Comparison of ENCODE assay signal across 1 cellular context in the genomic region with DNA sequence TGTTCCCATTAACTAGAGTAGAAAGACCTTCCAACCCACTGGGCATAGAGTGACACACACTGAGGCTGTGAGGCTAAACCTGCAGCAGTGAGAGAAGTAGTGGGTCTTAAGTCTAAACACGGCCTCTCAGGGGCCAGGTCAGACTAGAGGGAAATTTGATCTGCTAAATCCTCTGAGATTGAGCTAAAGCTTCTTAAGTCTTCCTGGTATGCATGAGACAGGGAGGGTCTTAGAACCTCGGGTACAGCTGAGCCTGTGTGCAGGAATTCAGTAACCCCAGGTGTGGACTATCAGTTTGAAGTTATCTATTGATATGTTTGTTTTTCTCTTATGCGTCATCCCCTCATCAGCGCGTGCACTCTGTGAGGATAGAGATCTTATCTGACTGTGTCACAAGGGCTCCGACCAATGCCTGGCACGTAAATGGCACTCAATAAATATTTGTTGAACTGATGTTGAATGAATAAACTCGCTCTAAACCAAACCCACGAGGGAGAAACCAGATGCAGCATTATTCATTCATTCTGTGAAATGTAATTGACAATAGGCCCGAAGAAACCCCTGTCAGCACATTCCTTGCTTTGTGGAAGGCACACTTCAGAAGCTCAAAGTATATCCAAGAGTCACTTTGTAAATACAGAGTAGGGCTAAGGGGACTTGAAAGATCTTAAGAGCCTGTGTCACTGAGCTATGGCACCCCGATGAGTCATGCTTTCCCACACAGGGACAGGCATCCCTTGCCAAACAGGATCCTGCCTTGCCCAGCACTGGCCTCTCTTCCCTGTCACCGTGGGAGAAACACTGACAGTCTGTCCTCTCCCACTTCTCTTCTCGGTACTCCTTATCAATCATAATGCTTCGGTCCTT.
TF ChIP-seq lines count a peak whose summit lies in the region.

No MANE protein-coding gene starts in this region.

TF ChIP-seq in HepG2, 621 proteins besides CTCF, POLR2A, EP300 and RAD21 (continued from another document and continues in another):
- TF ChIP-seq, protein P1, sequence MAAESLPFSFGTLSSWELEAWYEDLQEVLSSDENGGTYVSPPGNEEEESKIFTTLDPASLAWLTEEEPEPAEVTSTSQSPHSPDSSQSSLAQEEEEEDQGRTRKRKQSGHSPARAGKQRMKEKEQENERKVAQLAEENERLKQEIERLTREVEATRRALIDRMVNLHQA (CRISPR knock-in tag; IDR thresholded peaks at IDR 0.05) = no peak
- TF ChIP-seq ZNF207 (IDR thresholded peaks at IDR 0.05; ENCODE audit: borderline replicate concordance) (no peak), BRCA1 (CRISPR knock-in tag; IDR thresholded peaks at IDR 0.05) (no peak), SALL2 (CRISPR knock-in tag; IDR thresholded peaks at IDR 0.05) (no peak; the same call in 1 of the 2 replicates), ZNF121 (CRISPR knock-in tag; IDR thresholded peaks at IDR 0.05) (no peak), SMC3 (IDR thresholded peaks at IDR 0.05; ENCODE audit: low read length) (no peak), ZNF331 (CRISPR knock-in tag; IDR thresholded peaks at IDR 0.05) (no peak), RBM39 (IDR thresholded peaks at IDR 0.05; ENCODE audit: low read depth, low read length, poor library complexity, severe bottlenecking) (no peak), RFXAP (CRISPR knock-in tag; IDR thresholded peaks at IDR 0.05; ENCODE audit: borderline replicate concordance) (no peak), HMGA1 (CRISPR knock-in tag; conservative IDR thresholded peaks at IDR 0.05) (no peak), FOXP1 (IDR thresholded peaks at IDR 0.05) (no peak), FOXP1 (CRISPR knock-in tag; IDR thresholded peaks at IDR 0.05) (peak; percentile 81), ZNF430 (CRISPR knock-in tag; IDR thresholded peaks at IDR 0.05) (no peak), ZNF790 (CRISPR knock-in tag; IDR thresholded peaks at IDR 0.05; ENCODE audit: borderline replicate concordance) (no peak), U2AF1 (optimal IDR thresholded peaks at IDR 0.05; ENCODE audit: low read depth, low read length) (no peak), GATA4 (IDR thresholded peaks at IDR 0.05; ENCODE audit: borderline replicate concordance, low read depth) (peak; percentile 77; the same call in 1 of the 2 replicates), HNRNPK (IDR thresholded peaks at IDR 0.05; ENCODE audit: low read depth, low read length, poor library complexity, severe bottlenecking) (no peak), HOXA3 (CRISPR knock-in tag; IDR thresholded peaks at IDR 0.05) (peak; percentile 63; the same call in 1 of the 2 replicates), KDM3A (CRISPR knock-in tag; IDR thresholded peaks at IDR 0.05; ENCODE audit: low read depth) (no peak), YEATS4 (CRISPR knock-in tag; IDR thresholded peaks at IDR 0.05; ENCODE audit: borderline replicate concordance) (no peak), ZBTB38 (CRISPR knock-in tag; IDR thresholded peaks at IDR 0.05) (no peak), AKAP8 (CRISPR knock-in tag; IDR thresholded peaks at IDR 0.05) (0 out of 2 replicates have a peak, but pooled peaks have one; percentile 50), ZNF501 (CRISPR knock-in tag; IDR thresholded peaks at IDR 0.05) (no peak), KDM4B (CRISPR knock-in tag; IDR thresholded peaks at IDR 0.05) (0 out of 2 replicates have a peak, but pooled peaks have one; percentile 30), TEAD3 (CRISPR knock-in tag; optimal IDR thresholded peaks at IDR 0.05; ENCODE audit: borderline replicate concordance) (peak; percentile 74), ZNF292 (CRISPR knock-in tag; IDR thresholded peaks at IDR 0.05; ENCODE audit: borderline replicate concordance, low read depth) (no peak), ZNF484 (CRISPR knock-in tag; IDR thresholded peaks at IDR 0.05; ENCODE audit: borderline replicate concordance, low read depth) (no peak), ZBTB1 (CRISPR knock-in tag; IDR thresholded peaks at IDR 0.05; ENCODE audit: borderline replicate concordance) (no peak), ZNF383 (CRISPR knock-in tag; IDR thresholded peaks at IDR 0.05; ENCODE audit: borderline replicate concordance) (peak; percentile 22; the same call in 1 of the 2 replicates), GLI4 (CRISPR knock-in tag; IDR thresholded peaks at IDR 0.05; ENCODE audit: borderline replicate concordance) (0 out of 2 replicates have a peak, but pooled peaks have one; percentile 27), MIXL1 (CRISPR knock-in tag; IDR thresholded peaks at IDR 0.05) (0 out of 2 replicates have a peak, but pooled peaks have one; percentile 29), ZNF160 (CRISPR knock-in tag; IDR thresholded peaks at IDR 0.05) (no peak), TP53 (CRISPR knock-in tag; conservative IDR thresholded peaks at IDR 0.05) (no peak), ZNF24 (IDR thresholded peaks at IDR 0.05) (0 out of 2 replicates have a peak, but pooled peaks have one; percentile 38), ZNF564 (CRISPR knock-in tag; IDR thresholded peaks at IDR 0.05) (no peak), TBX2 (CRISPR knock-in tag; IDR thresholded peaks at IDR 0.05; ENCODE audit: borderline replicate concordance) (peak; percentile 82), ZNF256 (CRISPR knock-in tag; conservative IDR thresholded peaks at IDR 0.05) (no peak), SYNCRIP (IDR thresholded peaks at IDR 0.05; ENCODE audit: insufficient read depth, low read depth, low read length) (no peak), REL (CRISPR knock-in tag; conservative IDR thresholded peaks at IDR 0.05) (no peak), GTF2F1 (IDR thresholded peaks at IDR 0.05; ENCODE audit: low read length) (no peak), ZNF232 (CRISPR knock-in tag; IDR thresholded peaks at IDR 0.05; ENCODE audit: borderline replicate concordance) (no peak), IRX3 (CRISPR knock-in tag; IDR thresholded peaks at IDR 0.05; ENCODE audit: borderline replicate concordance, low read depth) (no peak), POLR2G (IDR thresholded peaks at IDR 0.05; ENCODE audit: low read depth, low read length) (no peak), HDAC1 (CRISPR knock-in tag; IDR thresholded peaks at IDR 0.05) (peak; percentile 72; the same call in 1 of the 2 replicates), FOXC1 (CRISPR knock-in tag; IDR thresholded peaks at IDR 0.05; ENCODE audit: borderline replicate concordance) (0 out of 2 replicates have a peak, but pooled peaks have one; percentile 62), HDAC2 (CRISPR knock-in tag; IDR thresholded peaks at IDR 0.05) (peak; percentile 77), ZNF547 (CRISPR knock-in tag; IDR thresholded peaks at IDR 0.05) (peak; percentile 62; the same call in 1 of the 2 replicates), MED1 (CRISPR knock-in tag; IDR thresholded peaks at IDR 0.05) (no peak; the same call in 1 of the 2 replicates), SETDB1 (CRISPR knock-in tag; IDR thresholded peaks at IDR 0.05; ENCODE audit: borderline replicate concordance) (no peak), POGZ (CRISPR knock-in tag; IDR thresholded peaks at IDR 0.05) (no peak)
- TF ChIP-seq, protein P2, sequence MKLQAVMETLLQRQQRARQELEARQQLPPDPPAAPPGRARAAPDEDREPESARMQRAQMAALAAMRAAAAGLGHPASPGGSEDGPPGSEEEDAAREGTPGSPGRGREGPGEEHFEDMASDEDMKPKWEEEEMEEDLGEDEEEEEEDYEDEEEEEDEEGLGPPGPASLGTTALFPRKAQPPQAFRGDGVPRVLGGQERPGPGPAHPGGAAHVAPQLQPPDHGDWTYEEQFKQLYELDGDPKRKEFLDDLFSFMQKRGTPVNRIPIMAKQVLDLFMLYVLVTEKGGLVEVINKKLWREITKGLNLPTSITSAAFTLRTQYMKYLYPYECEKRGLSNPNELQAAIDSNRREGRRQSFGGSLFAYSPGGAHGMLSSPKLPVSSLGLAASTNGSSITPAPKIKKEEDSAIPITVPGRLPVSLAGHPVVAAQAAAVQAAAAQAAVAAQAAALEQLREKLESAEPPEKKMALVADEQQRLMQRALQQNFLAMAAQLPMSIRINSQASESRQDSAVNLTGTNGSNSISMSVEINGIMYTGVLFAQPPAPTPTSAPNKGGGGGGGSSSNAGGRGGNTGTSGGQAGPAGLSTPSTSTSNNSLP (IDR thresholded peaks at IDR 0.05; ENCODE audit: low read depth, low read length) = peak; percentile 93
- TF ChIP-seq, protein P3, sequence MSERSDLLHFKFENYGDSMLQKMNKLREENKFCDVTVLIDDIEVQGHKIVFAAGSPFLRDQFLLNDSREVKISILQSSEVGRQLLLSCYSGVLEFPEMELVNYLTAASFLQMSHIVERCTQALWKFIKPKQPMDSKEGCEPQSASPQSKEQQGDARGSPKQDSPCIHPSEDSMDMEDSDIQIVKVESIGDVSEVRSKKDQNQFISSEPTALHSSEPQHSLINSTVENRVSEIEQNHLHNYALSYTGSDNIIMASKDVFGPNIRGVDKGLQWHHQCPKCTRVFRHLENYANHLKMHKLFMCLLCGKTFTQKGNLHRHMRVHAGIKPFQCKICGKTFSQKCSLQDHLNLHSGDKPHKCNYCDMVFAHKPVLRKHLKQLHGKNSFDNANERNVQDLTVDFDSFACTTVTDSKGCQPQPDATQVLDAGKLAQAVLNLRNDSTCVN (CRISPR knock-in tag; IDR thresholded peaks at IDR 0.05; ENCODE audit: borderline replicate concordance) = no peak
- TF ChIP-seq, protein P4, sequence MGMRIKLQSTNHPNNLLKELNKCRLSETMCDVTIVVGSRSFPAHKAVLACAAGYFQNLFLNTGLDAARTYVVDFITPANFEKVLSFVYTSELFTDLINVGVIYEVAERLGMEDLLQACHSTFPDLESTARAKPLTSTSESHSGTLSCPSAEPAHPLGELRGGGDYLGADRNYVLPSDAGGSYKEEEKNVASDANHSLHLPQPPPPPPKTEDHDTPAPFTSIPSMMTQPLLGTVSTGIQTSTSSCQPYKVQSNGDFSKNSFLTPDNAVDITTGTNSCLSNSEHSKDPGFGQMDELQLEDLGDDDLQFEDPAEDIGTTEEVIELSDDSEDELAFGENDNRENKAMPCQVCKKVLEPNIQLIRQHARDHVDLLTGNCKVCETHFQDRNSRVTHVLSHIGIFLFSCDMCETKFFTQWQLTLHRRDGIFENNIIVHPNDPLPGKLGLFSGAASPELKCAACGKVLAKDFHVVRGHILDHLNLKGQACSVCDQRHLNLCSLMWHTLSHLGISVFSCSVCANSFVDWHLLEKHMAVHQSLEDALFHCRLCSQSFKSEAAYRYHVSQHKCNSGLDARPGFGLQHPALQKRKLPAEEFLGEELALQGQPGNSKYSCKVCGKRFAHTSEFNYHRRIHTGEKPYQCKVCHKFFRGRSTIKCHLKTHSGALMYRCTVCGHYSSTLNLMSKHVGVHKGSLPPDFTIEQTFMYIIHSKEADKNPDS (CRISPR knock-in tag; IDR thresholded peaks at IDR 0.05) = 0 out of 2 replicates have a peak, but pooled peaks have one; percentile 42
- TF ChIP-seq, protein P5, sequence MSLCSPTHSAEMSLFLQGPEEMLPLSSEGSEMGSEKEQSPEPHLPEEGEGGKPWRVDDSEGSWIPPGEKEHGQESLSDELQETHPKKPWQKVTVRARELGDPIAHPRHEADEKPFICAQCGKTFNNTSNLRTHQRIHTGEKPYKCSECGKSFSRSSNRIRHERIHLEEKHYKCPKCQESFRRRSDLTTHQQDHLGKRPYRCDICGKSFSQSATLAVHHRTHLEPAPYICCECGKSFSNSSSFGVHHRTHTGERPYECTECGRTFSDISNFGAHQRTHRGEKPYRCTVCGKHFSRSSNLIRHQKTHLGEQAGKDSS (CRISPR knock-in tag; IDR thresholded peaks at IDR 0.05; ENCODE audit: borderline replicate concordance, low read depth) = 0 out of 2 replicates have a peak, but pooled peaks have one; percentile 33
- TF ChIP-seq, protein P6, sequence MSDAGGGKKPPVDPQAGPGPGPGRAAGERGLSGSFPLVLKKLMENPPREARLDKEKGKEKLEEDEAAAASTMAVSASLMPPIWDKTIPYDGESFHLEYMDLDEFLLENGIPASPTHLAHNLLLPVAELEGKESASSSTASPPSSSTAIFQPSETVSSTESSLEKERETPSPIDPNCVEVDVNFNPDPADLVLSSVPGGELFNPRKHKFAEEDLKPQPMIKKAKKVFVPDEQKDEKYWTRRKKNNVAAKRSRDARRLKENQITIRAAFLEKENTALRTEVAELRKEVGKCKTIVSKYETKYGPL (CRISPR knock-in tag; IDR thresholded peaks at IDR 0.05) = no peak
- TF ChIP-seq, protein P7, sequence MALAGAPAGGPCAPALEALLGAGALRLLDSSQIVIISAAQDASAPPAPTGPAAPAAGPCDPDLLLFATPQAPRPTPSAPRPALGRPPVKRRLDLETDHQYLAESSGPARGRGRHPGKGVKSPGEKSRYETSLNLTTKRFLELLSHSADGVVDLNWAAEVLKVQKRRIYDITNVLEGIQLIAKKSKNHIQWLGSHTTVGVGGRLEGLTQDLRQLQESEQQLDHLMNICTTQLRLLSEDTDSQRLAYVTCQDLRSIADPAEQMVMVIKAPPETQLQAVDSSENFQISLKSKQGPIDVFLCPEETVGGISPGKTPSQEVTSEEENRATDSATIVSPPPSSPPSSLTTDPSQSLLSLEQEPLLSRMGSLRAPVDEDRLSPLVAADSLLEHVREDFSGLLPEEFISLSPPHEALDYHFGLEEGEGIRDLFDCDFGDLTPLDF (CRISPR knock-in tag; IDR thresholded peaks at IDR 0.05) = no peak
- TF ChIP-seq, protein P8, sequence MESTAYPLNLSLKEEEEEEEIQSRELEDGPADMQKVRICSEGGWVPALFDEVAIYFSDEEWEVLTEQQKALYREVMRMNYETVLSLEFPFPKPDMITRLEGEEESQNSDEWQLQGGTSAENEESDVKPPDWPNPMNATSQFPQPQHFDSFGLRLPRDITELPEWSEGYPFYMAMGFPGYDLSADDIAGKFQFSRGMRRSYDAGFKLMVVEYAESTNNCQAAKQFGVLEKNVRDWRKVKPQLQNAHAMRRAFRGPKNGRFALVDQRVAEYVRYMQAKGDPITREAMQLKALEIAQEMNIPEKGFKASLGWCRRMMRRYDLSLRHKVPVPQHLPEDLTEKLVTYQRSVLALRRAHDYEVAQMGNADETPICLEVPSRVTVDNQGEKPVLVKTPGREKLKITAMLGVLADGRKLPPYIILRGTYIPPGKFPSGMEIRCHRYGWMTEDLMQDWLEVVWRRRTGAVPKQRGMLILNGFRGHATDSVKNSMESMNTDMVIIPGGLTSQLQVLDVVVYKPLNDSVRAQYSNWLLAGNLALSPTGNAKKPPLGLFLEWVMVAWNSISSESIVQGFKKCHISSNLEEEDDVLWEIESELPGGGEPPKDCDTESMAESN (CRISPR knock-in tag; conservative IDR thresholded peaks at IDR 0.05) = no peak; the same call in 1 of the 2 replicates
- TF ChIP-seq, protein P9, sequence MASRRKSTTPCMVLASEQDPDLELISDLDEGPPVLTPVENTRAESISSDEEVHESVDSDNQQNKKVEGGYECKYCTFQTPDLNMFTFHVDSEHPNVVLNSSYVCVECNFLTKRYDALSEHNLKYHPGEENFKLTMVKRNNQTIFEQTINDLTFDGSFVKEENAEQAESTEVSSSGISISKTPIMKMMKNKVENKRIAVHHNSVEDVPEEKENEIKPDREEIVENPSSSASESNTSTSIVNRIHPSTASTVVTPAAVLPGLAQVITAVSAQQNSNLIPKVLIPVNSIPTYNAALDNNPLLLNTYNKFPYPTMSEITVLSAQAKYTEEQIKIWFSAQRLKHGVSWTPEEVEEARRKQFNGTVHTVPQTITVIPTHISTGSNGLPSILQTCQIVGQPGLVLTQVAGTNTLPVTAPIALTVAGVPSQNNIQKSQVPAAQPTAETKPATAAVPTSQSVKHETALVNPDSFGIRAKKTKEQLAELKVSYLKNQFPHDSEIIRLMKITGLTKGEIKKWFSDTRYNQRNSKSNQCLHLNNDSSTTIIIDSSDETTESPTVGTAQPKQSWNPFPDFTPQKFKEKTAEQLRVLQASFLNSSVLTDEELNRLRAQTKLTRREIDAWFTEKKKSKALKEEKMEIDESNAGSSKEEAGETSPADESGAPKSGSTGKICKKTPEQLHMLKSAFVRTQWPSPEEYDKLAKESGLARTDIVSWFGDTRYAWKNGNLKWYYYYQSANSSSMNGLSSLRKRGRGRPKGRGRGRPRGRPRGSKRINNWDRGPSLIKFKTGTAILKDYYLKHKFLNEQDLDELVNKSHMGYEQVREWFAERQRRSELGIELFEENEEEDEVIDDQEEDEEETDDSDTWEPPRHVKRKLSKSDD (CRISPR knock-in tag; IDR thresholded peaks at IDR 0.05; ENCODE audit: low read depth) = 0 out of 2 replicates have a peak, but pooled peaks have one; percentile 22
